9 cellular contexts compared by ENCODE assay signal in the genomic region with DNA sequence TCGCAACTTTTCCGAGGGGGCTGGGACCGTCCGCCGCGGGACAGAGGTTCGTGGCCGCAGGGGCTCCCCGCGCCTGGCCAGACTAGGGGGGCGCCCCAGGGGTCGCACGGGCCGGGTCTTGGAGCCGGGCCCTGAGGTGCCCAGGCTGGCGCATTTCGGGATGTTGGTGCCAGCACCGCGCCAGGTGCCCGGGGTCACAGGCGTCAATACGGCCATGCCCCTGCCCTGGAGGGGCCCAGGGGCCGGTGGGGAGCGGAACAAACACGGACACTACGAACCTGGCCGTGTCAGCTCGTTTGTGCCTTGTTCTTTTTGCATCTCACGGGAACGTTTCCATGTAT. TPM values are rescaled to one million over a fixed set of nuclear protein-coding genes. Genes with fewer than 3 reads are reported as not detected.
DNase-seq lines count a peak whose midpoint lies in the region; ATAC-seq, FAIRE-seq and TF ChIP-seq lines count a peak whose summit lies in the region.
"Had no signal": no experiment of that assay in that cellular context is flagged by ENCODE, and none has a peak within 500 bp of the region (broad histone marks: within the 10 kb centered on the region; RNA-seq: fewer than 3 reads in every experiment).

No MANE protein-coding gene starts in this region.

- DNase-seq in A549 (ENCODE audit: low read depth in 1 of 2, low spot score in 1 of 2) (no peak), cardiac fibroblast (ENCODE audit: low read depth in 2 of 2) (no peak), GM20000 (ENCODE audit: low spot score) (no peak), NCI-H146 (lab: John Stamatoyannopoulos, UW) (no peak), amygdala (lab: John Stamatoyannopoulos, UW) (no peak), AG20443 (ENCODE audit: low spot score) (no peak)
- DNase-seq: NCI-H2081 treated with DMSO at 0.1 percent for 48 hours had no signal

- CTCF ChIA-PET in A549 (lab: Yijun Ruan, JAX), result no interaction called here

- TF ChIP-seq POLR2A in A549 (IDR thresholded peaks at IDR 0.05; ENCODE audit: low read length), result no peak

- H3K4me3 ChIP-seq in A549, result peak overlapping the region; percentile 68
- peak overlapping the region; percentile 38 to 63 for H3K4me3 ChIP-seq in cardiac fibroblast (replicated peaks in 1 of 2; ENCODE audit: low read depth in 2 of 2, low read length in 2 of 2)
- H3K4me3 ChIP-seq in mononuclear cell (ENCODE audit: low read length), result peak overlapping the region; percentile 47

- H3K9me3 ChIP-seq in A549 (no peaks in the 10 kb centered on the region), mononuclear cell (ENCODE audit: low read depth, low read length) (no peaks in the 10 kb centered on the region)

- H3K4me1 ChIP-seq in A549 (peaks cover 9% of the 10 kb centered on the region; the same call in 1 of the 3 replicates), mononuclear cell (ENCODE audit: insufficient read depth, low read length) (peaks cover 31% of the 10 kb centered on the region)

- TF ChIP-seq EP300 in A549 (IDR thresholded peaks at IDR 0.05), result no peak

- peak overlapping the region; percentile 36 to 85; a peak in 4 of 6 replicates for H3K27ac ChIP-seq in A549

- TF ChIP-seq RAD21 in A549 (conservative IDR thresholded peaks at IDR 0.05 in 1 of 2, IDR thresholded peaks at IDR 0.05 in 1 of 2), result no peak

- 73% methylated on average over 25 of the region's 30 CpGs for whole genome bisulfite sequencing in A549 (ENCODE audit: missing lambda C conversion rate)

- no peak for FAIRE-seq in A549 (lab: Jason Lieb, UNC)

- POLR2A ChIA-PET in A549 (lab: Yijun Ruan, JAX), result no interaction called here

- H3K27me3 ChIP-seq in mononuclear cell (ENCODE audit: insufficient read depth, low read length), result no peaks in the 10 kb centered on the region

- ATAC-seq in A549 (no peak), HG02759 (IDR thresholded peaks at IDR 0.05; ENCODE audit: unreplicated experiment) (peak; percentile 2)

- TF ChIP-seq CTCF in A549 (IDR thresholded peaks at IDR 0.05), result no peak
- TF ChIP-seq CTCF in cardiac fibroblast (IDR thresholded peaks at IDR 0.05; ENCODE audit: low read depth, low read length), result no peak
- no peak for TF ChIP-seq CTCF in GM20000 (IDR thresholded peaks at IDR 0.05; ENCODE audit: extremely low read depth, missing control alignments)

- peak overlapping the region; percentile 97 for H3K4me2 ChIP-seq in A549

TF ChIP-seq in A549, 52 proteins besides CTCF, POLR2A, EP300 and RAD21:
- no peak for TF ChIP-seq TP53 (CRISPR knock-in tag; IDR thresholded peaks at IDR 0.05)
- no peak for TF ChIP-seq ZSCAN20 (CRISPR knock-in tag; IDR thresholded peaks at IDR 0.05)
- no peak for TF ChIP-seq JUNB (IDR thresholded peaks at IDR 0.05)
- TF ChIP-seq PHF8 (IDR thresholded peaks at IDR 0.05; ENCODE audit: borderline replicate concordance, low read depth), result no peak
- TF ChIP-seq GATA3 (IDR thresholded peaks at IDR 0.05; ENCODE audit: borderline replicate concordance), result no peak
- TF ChIP-seq, protein P1, sequence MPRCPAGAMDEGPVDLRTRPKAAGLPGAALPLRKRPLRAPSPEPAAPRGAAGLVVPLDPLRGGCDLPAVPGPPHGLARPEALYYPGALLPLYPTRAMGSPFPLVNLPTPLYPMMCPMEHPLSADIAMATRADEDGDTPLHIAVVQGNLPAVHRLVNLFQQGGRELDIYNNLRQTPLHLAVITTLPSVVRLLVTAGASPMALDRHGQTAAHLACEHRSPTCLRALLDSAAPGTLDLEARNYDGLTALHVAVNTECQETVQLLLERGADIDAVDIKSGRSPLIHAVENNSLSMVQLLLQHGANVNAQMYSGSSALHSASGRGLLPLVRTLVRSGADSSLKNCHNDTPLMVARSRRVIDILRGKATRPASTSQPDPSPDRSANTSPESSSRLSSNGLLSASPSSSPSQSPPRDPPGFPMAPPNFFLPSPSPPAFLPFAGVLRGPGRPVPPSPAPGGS (IDR thresholded peaks at IDR 0.05), result no peak
- TF ChIP-seq CHD2 (IDR thresholded peaks at IDR 0.05; ENCODE audit: low read length, partially characterized antibody), result no peak
- TF ChIP-seq ZC3H11A (IDR thresholded peaks at IDR 0.05), result no peak
- TF ChIP-seq, protein P2, sequence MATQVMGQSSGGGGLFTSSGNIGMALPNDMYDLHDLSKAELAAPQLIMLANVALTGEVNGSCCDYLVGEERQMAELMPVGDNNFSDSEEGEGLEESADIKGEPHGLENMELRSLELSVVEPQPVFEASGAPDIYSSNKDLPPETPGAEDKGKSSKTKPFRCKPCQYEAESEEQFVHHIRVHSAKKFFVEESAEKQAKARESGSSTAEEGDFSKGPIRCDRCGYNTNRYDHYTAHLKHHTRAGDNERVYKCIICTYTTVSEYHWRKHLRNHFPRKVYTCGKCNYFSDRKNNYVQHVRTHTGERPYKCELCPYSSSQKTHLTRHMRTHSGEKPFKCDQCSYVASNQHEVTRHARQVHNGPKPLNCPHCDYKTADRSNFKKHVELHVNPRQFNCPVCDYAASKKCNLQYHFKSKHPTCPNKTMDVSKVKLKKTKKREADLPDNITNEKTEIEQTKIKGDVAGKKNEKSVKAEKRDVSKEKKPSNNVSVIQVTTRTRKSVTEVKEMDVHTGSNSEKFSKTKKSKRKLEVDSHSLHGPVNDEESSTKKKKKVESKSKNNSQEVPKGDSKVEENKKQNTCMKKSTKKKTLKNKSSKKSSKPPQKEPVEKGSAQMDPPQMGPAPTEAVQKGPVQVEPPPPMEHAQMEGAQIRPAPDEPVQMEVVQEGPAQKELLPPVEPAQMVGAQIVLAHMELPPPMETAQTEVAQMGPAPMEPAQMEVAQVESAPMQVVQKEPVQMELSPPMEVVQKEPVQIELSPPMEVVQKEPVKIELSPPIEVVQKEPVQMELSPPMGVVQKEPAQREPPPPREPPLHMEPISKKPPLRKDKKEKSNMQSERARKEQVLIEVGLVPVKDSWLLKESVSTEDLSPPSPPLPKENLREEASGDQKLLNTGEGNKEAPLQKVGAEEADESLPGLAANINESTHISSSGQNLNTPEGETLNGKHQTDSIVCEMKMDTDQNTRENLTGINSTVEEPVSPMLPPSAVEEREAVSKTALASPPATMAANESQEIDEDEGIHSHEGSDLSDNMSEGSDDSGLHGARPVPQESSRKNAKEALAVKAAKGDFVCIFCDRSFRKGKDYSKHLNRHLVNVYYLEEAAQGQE (IDR thresholded peaks at IDR 0.05), result no peak
- TF ChIP-seq KDM5A (IDR thresholded peaks at IDR 0.05), result no peak
- no peak for TF ChIP-seq MYC (IDR thresholded peaks at IDR 0.05; ENCODE audit: borderline replicate concordance, low read length)
- TF ChIP-seq MAZ (IDR thresholded peaks at IDR 0.05; ENCODE audit: borderline replicate concordance, low read depth, low read length), result no peak
- TF ChIP-seq MAFK (IDR thresholded peaks at IDR 0.05; ENCODE audit: partially characterized antibody), result no peak

RNA-seq across cellular contexts. Expression of a gene that starts 0.4 kb away (rescaled TPM):
- polyA plus RNA-seq in A549 (2011; rRNA removed) (1.1 TPM in 2 replicates), A549 (2017; fragmentation: RNase III; extraction: RNeasy Plus Mini Kit Qiagen cat#74134 plus additional on column Dnase treatment) (0.08 to 0.12 TPM in 2 of 3 replicates, not detected in the other)
- polyA plus RNA-seq in A549 (2012; cell fraction: cytosol; rRNA removed), result 0.06 and 0.08 TPM in 2 replicates
- 0.05 TPM in 1 of 2 replicates, not detected in the other for polyA plus RNA-seq in A549 (2012; cell fraction: nucleus; rRNA removed)
- 0.74 TPM in 1 of 2 replicates, not detected in the other for polyA minus RNA-seq in A549 (2011; rRNA and poly(A)+ RNA removed)
- total RNA-seq in mononuclear cell, result 5.6 TPM

RNA-seq across cellular contexts. Expression of a gene that starts 40.8 kb away (rescaled TPM):
- 88.8 and 95.8 TPM in 2 replicates for polyA plus RNA-seq in A549 (2011; rRNA removed)
- 28.1 and 37.7 TPM in 2 replicates for polyA plus RNA-seq in A549 (2012; cell fraction: cytosol; rRNA removed)
- 20.3 TPM in 2 replicates for polyA plus RNA-seq in A549 (2012; cell fraction: nucleus; rRNA removed)
- 52.2 to 53.1 TPM (median 52.7 TPM) in 3 replicates for polyA plus RNA-seq in A549 (2017; fragmentation: RNase III; extraction: RNeasy Plus Mini Kit Qiagen cat#74134 plus additional on column Dnase treatment)
- polyA minus RNA-seq in A549 (2011; rRNA and poly(A)+ RNA removed), result 33.3 and 37.4 TPM in 2 replicates
- total RNA-seq in mononuclear cell, result 77.3 TPM
